Comparison of ENCODE assay signal across 1 cellular context in genomic region chr19:55495646-55496349, GRCh38.
TF ChIP-seq lines count a peak whose summit lies in the region.

No MANE protein-coding gene starts in this region.

TF ChIP-seq in IMR-90, 13 proteins besides CTCF, POLR2A, EP300 and RAD21:
- TF ChIP-seq FOS (IDR thresholded peaks at IDR 0.05; ENCODE audit: low read depth, low read length) (no peak), CEBPB (IDR thresholded peaks at IDR 0.05; ENCODE audit: low read depth, low read length) (no peak), MAZ (IDR thresholded peaks at IDR 0.05; ENCODE audit: borderline replicate concordance, low read depth, low read length) (no peak), CHD1 (IDR thresholded peaks at IDR 0.05; ENCODE audit: low read depth, low read length) (no peak), RFX5 (IDR thresholded peaks at IDR 0.05; ENCODE audit: low read depth, low read length) (no peak), BHLHE40 (IDR thresholded peaks at IDR 0.05; ENCODE audit: low read depth, low read length) (no peak), USF2 (IDR thresholded peaks at IDR 0.05; ENCODE audit: low read depth, low read length) (no peak), MXI1 (IDR thresholded peaks at IDR 0.05; ENCODE audit: borderline replicate concordance, low read depth, low read length) (no peak), NFE2L2 (IDR thresholded peaks at IDR 0.05; ENCODE audit: low read depth, low read length) (no peak), MAFK (IDR thresholded peaks at IDR 0.05; ENCODE audit: low read depth, low read length) (no peak), ELK1 (IDR thresholded peaks at IDR 0.05; ENCODE audit: borderline replicate concordance, low read depth, low read length) (no peak), SMC3 (IDR thresholded peaks at IDR 0.05; ENCODE audit: low read depth, low read length) (no peak), RCOR1 (IDR thresholded peaks at IDR 0.05; ENCODE audit: insufficient replicate concordance, low read length) (no peak)
TF ChIP-seq in IMR-90: peak in this region for 0.
